In genomic region chr1:85546748-85547147, GRCh38 we compare ENCODE assay signal across 1 cellular context.
TF ChIP-seq lines count a peak whose summit lies in the region.

No MANE protein-coding gene starts in this region.

TF ChIP-seq in GM23338, 12 proteins besides CTCF, POLR2A, EP300 and RAD21 (continued from another document):
- TF ChIP-seq, protein P1, sequence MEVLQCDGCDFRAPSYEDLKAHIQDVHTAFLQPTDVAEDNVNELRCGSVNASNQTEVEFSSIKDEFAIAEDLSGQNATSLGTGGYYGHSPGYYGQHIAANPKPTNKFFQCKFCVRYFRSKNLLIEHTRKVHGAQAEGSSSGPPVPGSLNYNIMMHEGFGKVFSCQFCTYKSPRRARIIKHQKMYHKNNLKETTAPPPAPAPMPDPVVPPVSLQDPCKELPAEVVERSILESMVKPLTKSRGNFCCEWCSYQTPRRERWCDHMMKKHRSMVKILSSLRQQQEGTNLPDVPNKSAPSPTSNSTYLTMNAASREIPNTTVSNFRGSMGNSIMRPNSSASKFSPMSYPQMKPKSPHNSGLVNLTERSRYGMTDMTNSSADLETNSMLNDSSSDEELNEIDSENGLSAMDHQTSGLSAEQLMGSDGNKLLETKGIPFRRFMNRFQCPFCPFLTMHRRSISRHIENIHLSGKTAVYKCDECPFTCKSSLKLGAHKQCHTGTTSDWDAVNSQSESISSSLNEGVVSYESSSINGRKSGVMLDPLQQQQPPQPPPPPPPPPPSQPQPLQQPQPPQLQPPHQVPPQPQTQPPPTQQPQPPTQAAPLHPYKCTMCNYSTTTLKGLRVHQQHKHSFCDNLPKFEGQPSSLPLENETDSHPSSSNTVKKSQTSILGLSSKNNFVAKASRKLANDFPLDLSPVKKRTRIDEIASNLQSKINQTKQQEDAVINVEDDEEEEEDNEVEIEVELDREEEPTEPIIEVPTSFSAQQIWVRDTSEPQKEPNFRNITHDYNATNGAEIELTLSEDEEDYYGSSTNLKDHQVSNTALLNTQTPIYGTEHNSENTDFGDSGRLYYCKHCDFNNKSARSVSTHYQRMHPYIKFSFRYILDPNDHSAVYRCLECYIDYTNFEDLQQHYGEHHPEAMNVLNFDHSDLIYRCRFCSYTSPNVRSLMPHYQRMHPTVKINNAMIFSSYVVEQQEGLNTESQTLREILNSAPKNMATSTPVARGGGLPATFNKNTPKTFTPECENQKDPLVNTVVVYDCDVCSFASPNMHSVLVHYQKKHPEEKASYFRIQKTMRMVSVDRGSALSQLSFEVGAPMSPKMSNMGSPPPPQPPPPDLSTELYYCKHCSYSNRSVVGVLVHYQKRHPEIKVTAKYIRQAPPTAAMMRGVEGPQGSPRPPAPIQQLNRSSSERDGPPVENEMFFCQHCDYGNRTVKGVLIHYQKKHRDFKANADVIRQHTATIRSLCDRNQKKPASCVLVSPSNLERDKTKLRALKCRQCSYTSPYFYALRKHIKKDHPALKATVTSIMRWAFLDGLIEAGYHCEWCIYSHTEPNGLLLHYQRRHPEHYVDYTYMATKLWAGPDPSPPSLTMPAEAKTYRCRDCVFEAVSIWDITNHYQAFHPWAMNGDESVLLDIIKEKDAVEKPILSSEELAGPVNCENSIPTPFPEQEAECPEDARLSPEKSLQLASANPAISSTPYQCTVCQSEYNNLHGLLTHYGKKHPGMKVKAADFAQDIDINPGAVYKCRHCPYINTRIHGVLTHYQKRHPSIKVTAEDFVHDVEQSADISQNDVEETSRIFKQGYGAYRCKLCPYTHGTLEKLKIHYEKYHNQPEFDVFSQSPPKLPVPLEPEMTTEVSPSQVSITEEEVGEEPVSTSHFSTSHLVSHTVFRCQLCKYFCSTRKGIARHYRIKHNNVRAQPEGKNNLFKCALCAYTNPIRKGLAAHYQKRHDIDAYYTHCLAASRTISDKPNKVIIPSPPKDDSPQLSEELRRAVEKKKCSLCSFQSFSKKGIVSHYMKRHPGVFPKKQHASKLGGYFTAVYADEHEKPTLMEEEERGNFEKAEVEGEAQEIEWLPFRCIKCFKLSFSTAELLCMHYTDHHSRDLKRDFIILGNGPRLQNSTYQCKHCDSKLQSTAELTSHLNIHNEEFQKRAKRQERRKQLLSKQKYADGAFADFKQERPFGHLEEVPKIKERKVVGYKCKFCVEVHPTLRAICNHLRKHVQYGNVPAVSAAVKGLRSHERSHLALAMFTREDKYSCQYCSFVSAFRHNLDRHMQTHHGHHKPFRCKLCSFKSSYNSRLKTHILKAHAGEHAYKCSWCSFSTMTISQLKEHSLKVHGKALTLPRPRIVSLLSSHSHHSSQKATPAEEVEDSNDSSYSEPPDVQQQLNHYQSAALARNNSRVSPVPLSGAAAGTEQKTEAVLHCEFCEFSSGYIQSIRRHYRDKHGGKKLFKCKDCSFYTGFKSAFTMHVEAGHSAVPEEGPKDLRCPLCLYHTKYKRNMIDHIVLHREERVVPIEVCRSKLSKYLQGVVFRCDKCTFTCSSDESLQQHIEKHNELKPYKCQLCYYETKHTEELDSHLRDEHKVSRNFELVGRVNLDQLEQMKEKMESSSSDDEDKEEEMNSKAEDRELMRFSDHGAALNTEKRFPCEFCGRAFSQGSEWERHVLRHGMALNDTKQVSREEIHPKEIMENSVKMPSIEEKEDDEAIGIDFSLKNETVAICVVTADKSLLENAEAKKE (CRISPR knock-in tag; IDR thresholded peaks at IDR 0.05): no peak
- no peak for TF ChIP-seq NANOG (IDR thresholded peaks at IDR 0.05; ENCODE audit: borderline replicate concordance)
- no peak for TF ChIP-seq ZNF331 (CRISPR knock-in tag; IDR thresholded peaks at IDR 0.05; ENCODE audit: low read depth)
- TF ChIP-seq JUNB (IDR thresholded peaks at IDR 0.05; ENCODE audit: unreplicated experiment): no peak
- no peak for TF ChIP-seq REST (IDR thresholded peaks at IDR 0.05; ENCODE audit: unreplicated experiment)
- TF ChIP-seq ETS1 (IDR thresholded peaks at IDR 0.05): no peak
- no peak for TF ChIP-seq STAT1 (IDR thresholded peaks at IDR 0.05; ENCODE audit: unreplicated experiment)
- TF ChIP-seq ZNF114 (CRISPR knock-in tag; IDR thresholded peaks at IDR 0.05): no peak
